ENCODE assay signal across 13 cellular contexts in genomic region chr20:3788685-3789155, GRCh38. TPM values are rescaled to one million over a fixed set of nuclear protein-coding genes. Genes with fewer than 3 reads are reported as not detected.
A peak's percentile ranks its signal among the peaks of the same experiment; 100 is the strongest.
DNase-seq lines count a peak whose midpoint lies in the region; ATAC-seq and TF ChIP-seq lines count a peak whose summit lies in the region.
"Had no signal": no experiment of that assay in that cellular context is flagged by ENCODE, and none has a peak within 500 bp of the region (broad histone marks: within the 10 kb centered on the region; RNA-seq: fewer than 3 reads in every experiment).

No MANE protein-coding gene starts in this region.

- H3K36me3 ChIP-seq in lower lobe of right lung, result peaks cover 11% of the 10 kb centered on the region
- H3K36me3 ChIP-seq: brain microvascular endothelial cell had no signal

- H3K4me1 ChIP-seq in lower lobe of right lung, result peaks cover 30% of the 10 kb centered on the region

- H3K27ac ChIP-seq in lower lobe of right lung, result no peak overlapping the region
- H3K27ac ChIP-seq: brain microvascular endothelial cell, epithelial cell of prostate, KMS-11 had no signal

- no peak for ATAC-seq in lower lobe of right lung
- no peak for ATAC-seq in GM18867 (IDR thresholded peaks at IDR 0.05; ENCODE audit: unreplicated experiment)

- H3K9me3 ChIP-seq in lower lobe of right lung, result no peaks in the 10 kb centered on the region
- H3K9me3 ChIP-seq: HAP-1 had no signal

- no peak overlapping the region for H3K4me3 ChIP-seq in lower lobe of right lung
- H3K4me3 ChIP-seq: HAP-1, skin epidermis had no signal

- TF ChIP-seq CTCF in lower lobe of right lung (IDR thresholded peaks at IDR 0.05), result no peak
- TF ChIP-seq CTCF in GM13977 (IDR thresholded peaks at IDR 0.05; ENCODE audit: extremely low read depth, insufficient read depth, missing control alignments), result no peak

- intact Hi-C loops in lower lobe of right lung (cut with DNase I), result no loop called here

- in situ Hi-C loops in SK-MEL-5 (cut with HindIII; ENCODE audit: low pct_unique_long_range_greater_than_20kb, low sequenced_read_pairs), result no loop called here
- in situ Hi-C loops in GM13977 (cut with MboI; ENCODE audit: low pct_unique_long_range_greater_than_20kb, low sequenced_read_pairs, unreplicated experiment), result no loop called here

- DNase-seq in NCI-H1436 (lab: John Stamatoyannopoulos, UW), result peak; percentile 8
- no peak for DNase-seq in NCI-H1436 treated with DMSO at 0.1 percent for 48 hours (lab: John Stamatoyannopoulos, UW)
- DNase-seq in DMS114 treated with DMSO at 0.1 percent for 48 hours (lab: John Stamatoyannopoulos, UW; ENCODE audit: unreplicated experiment), result peak; percentile 11
- DNase-seq in SK-MEL-5 (ENCODE audit: low read depth, low spot score), result peak; percentile 78
- peak; percentile 22 for DNase-seq in lower lobe of right lung
- DNase-seq in GM13977 (ENCODE audit: low spot score), result no peak
- DNase-seq in NCI-H2081 treated with DMSO at 0.1 percent for 48 hours (lab: John Stamatoyannopoulos, UW), result no peak
- DNase-seq: brain microvascular endothelial cell had no signal

- H3K27me3 ChIP-seq in lower lobe of right lung (ENCODE audit: low read depth), result no peaks in the 10 kb centered on the region
- H3K27me3 ChIP-seq: brain microvascular endothelial cell had no signal

RNA-seq across cellular contexts. Expression of gene CENPB, which starts 2.2 kb away (rescaled TPM):
- 107 and 115 TPM in 2 replicates for total RNA-seq in SK-MEL-5 (2014; rRNA removed; shearing (Covaris generic))
- polyA plus RNA-seq in SK-MEL-5 (2015; cell fraction: cytosol; rRNA removed), result 113 and 141 TPM in 2 replicates
- 21.9 and 41.6 TPM in 2 replicates for polyA plus RNA-seq in SK-MEL-5 (2015; cell fraction: nucleus; rRNA removed)
- 76.2 TPM for total RNA-seq in lower lobe of right lung

RNA-seq across cellular contexts. Expression of gene CDC25B, which starts 7.4 kb away (rescaled TPM):
- total RNA-seq in SK-MEL-5 (2014; rRNA removed; shearing (Covaris generic)), result 60.7 and 67.1 TPM in 2 replicates
- 214 and 252 TPM in 2 replicates for polyA plus RNA-seq in SK-MEL-5 (2015; cell fraction: cytosol; rRNA removed)
- polyA plus RNA-seq in SK-MEL-5 (2015; cell fraction: nucleus; rRNA removed), result 314 and 346 TPM in 2 replicates
- 97.7 TPM for total RNA-seq in lower lobe of right lung

RNA-seq across cellular contexts. Expression of gene SPEF1, which starts 7.5 kb away (rescaled TPM):
- total RNA-seq in SK-MEL-5 (2014; rRNA removed; shearing (Covaris generic)), result 0.40 TPM in 1 of 2 replicates, not detected in the other
- polyA plus RNA-seq in SK-MEL-5 (2015; cell fraction: cytosol; rRNA removed), result 0.19 TPM in 1 of 2 replicates, not detected in the other
- 0.14 TPM in 1 of 2 replicates, not detected in the other for polyA plus RNA-seq in SK-MEL-5 (2015; cell fraction: nucleus; rRNA removed)
- 3.9 TPM for total RNA-seq in lower lobe of right lung

RNA-seq across cellular contexts. Expression of gene ADISSP, which starts 21.2 kb away (rescaled TPM):
- 63.5 and 69.7 TPM in 2 replicates for total RNA-seq in SK-MEL-5 (2014; rRNA removed; shearing (Covaris generic))
- 83.7 and 90.6 TPM in 2 replicates for polyA plus RNA-seq in SK-MEL-5 (2015; cell fraction: cytosol; rRNA removed)
- 18.5 and 22.7 TPM in 2 replicates for polyA plus RNA-seq in SK-MEL-5 (2015; cell fraction: nucleus; rRNA removed)
- total RNA-seq in lower lobe of right lung, result 33.2 TPM

RNA-seq across cellular contexts. Expression of gene AP5S1, which starts 31.6 kb away (rescaled TPM):
- total RNA-seq in SK-MEL-5 (2014; rRNA removed; shearing (Covaris generic)), result 27.0 and 29.2 TPM in 2 replicates
- polyA plus RNA-seq in SK-MEL-5 (2015; cell fraction: cytosol; rRNA removed), result 24.6 and 36.0 TPM in 2 replicates
- 11.4 and 24.2 TPM in 2 replicates for polyA plus RNA-seq in SK-MEL-5 (2015; cell fraction: nucleus; rRNA removed)
- total RNA-seq in lower lobe of right lung, result 11.1 TPM

Comparison
In these comparisons a context has a peak if more than half of its experiments do, and no peak if none do; other contexts are left out.
1. DNase-seq: peak in NCI-H1436 (single experiment), DMS114 treated with DMSO at 0.1 percent for 48 hours (single experiment), SK-MEL-5 (single experiment) and lower lobe of right lung (single experiment); none in NCI-H1436 treated with DMSO at 0.1 percent for 48 hours (single experiment), GM13977 (single experiment) and NCI-H2081 treated with DMSO at 0.1 percent for 48 hours (single experiment).